Comparison of ENCODE assay signal across 21 cellular contexts in genomic region chrX:150063673-150064072, GRCh38.
DNase-seq lines count a peak whose midpoint lies in the region; ATAC-seq, FAIRE-seq and TF ChIP-seq lines count a peak whose summit lies in the region.
"Had no signal": no experiment of that assay in that cellular context is flagged by ENCODE, and none has a peak within 500 bp of the region (broad histone marks: within the 10 kb centered on the region; RNA-seq: fewer than 3 reads in every experiment).

No MANE protein-coding gene starts in this region.

- H3K9ac ChIP-seq in IMR-90 (ENCODE audit: low read depth, low read length): no peak overlapping the region
- H3K9ac ChIP-seq in endothelial cell of umbilical vein (replicated peaks; ENCODE audit: extremely low read depth, insufficient read depth, low read length): no peak overlapping the region
- H3K9ac ChIP-seq in skeletal muscle satellite cell (ENCODE audit: low read depth, low read length): peak overlapping the region; percentile 57

- H2BK120ac ChIP-seq in IMR-90 (ENCODE audit: low read depth, low read length): peak overlapping the region; percentile 76

- H3K4ac ChIP-seq in IMR-90 (ENCODE audit: low read depth, low read length): peak overlapping the region; percentile 67

- POLR2A ChIA-PET in IMR-90 (lab: Charles Lee; ENCODE audit: unreplicated experiment) (no interaction called here), endothelial cell of umbilical vein (lab: Charles Lee) (no interaction called here)

- no TSS peak for BruUV-seq in IMR-90 (replicated peaks; lab: Mats Ljungman, UMichigan)
- no TSS peak for BruUV-seq in endothelial cell of umbilical vein (replicated peaks; lab: Mats Ljungman, UMichigan)

- in situ Hi-C loops in IMR-90 (cut with MboI; ENCODE audit: low sequenced_read_pairs): no loop called here

- no peak overlapping the region for H3K4me2 ChIP-seq in IMR-90 (ENCODE audit: low read depth, low read length)
- H3K4me2 ChIP-seq in endothelial cell of umbilical vein (ENCODE audit: insufficient read depth, low read length): no peak overlapping the region
- H3K4me2 ChIP-seq in skeletal muscle satellite cell (ENCODE audit: low read length): peak overlapping the region; percentile 65

- H3K14ac ChIP-seq in IMR-90 (replicated peaks; ENCODE audit: low read depth, low read length): peak overlapping the region; percentile 33; the same call in 1 of the 2 replicates

- H4K5ac ChIP-seq in IMR-90 (ENCODE audit: low read depth, low read length): no peak overlapping the region

- no peak for TF ChIP-seq CTCF in IMR-90 (conservative IDR thresholded peaks at IDR 0.05; ENCODE audit: low read depth, low read length)
- no peak for TF ChIP-seq CTCF in endothelial cell of umbilical vein (IDR thresholded peaks at IDR 0.05; ENCODE audit: extremely low read depth in 1 of 2, insufficient read depth in 1 of 2, low read depth in 1 of 2, low read length in 2 of 2)

- no peak overlapping the region for H3K27ac ChIP-seq in IMR-90 (ENCODE audit: insufficient read depth, low read length)
- H3K27ac ChIP-seq in endothelial cell of umbilical vein (ENCODE audit: insufficient read depth, low read depth, low read length): peak overlapping the region; percentile 76
- H3K27ac ChIP-seq: pancreas, sigmoid colon had no signal

- H3K18ac ChIP-seq in IMR-90 (ENCODE audit: low read depth, low read length): no peak overlapping the region; the same call in 1 of the 2 replicates

- dilution Hi-C loops in IMR-90 (cut with HindIII; ENCODE audit: low sequenced_read_pairs, unreplicated experiment) (no loop called here), endothelial cell of umbilical vein (cut with MboI; ENCODE audit: extremely low pct_ligation_motif_present, low sequenced_read_pairs) (no loop called here)

- H4K91ac ChIP-seq in IMR-90 (ENCODE audit: insufficient read depth, low read depth, low read length): peak overlapping the region; percentile 38; the same call in 1 of the 2 replicates

- H2AK5ac ChIP-seq in IMR-90 (ENCODE audit: low read depth, low read length): peak overlapping the region; percentile 54

- peak overlapping the region; percentile 4 to 46; a peak in 2 of 4 replicates for H4K8ac ChIP-seq in IMR-90 (ENCODE audit: low read depth in 2 of 2, low read length in 2 of 2)

- H3K36me3 ChIP-seq in IMR-90 (ENCODE audit: control insufficient read depth, insufficient read depth, low read length) (no peaks in the 10 kb centered on the region), endothelial cell of umbilical vein (ENCODE audit: control insufficient read depth in 2 of 2, extremely low read depth in 1 of 2, insufficient read depth in 2 of 2, low read length in 2 of 2) (no peaks in the 10 kb centered on the region), skeletal muscle satellite cell (ENCODE audit: insufficient read depth, low read length) (no peaks in the 10 kb centered on the region)
- H3K36me3 ChIP-seq: pancreas, sigmoid colon had no signal

- CTCF ChIA-PET in IMR-90 (lab: Yijun Ruan, JAX) (no interaction called here), endothelial cell of umbilical vein (lab: Charles Lee) (interaction anchor here (1.0 kb wide), 1 partner anchor 10 kb away, joined by 3 read pairs; no protein-coding TSS in a partner anchor)

- intact Hi-C loops in IMR-90 (cut with micrococcal nuclease): loop anchor here (1.0 kb wide), 1 partner anchor 298 kb away; no protein-coding TSS in a partner anchor
- intact Hi-C loops in endothelial cell of umbilical vein (cut with micrococcal nuclease): loop anchor here (2.0 kb wide), 1 partner anchor 27 kb away; no protein-coding TSS in a partner anchor

- no peaks in the 10 kb centered on the region for H3K79me2 ChIP-seq in endothelial cell of umbilical vein (ENCODE audit: control insufficient read depth, insufficient read depth, low read length)

- H3K56ac ChIP-seq in IMR-90 (ENCODE audit: extremely low read depth, insufficient read depth, low read length): no peak overlapping the region

- H3K4me1 ChIP-seq in IMR-90 (ENCODE audit: control insufficient read depth, insufficient read depth, low read length) (peaks cover 8% of the 10 kb centered on the region), endothelial cell of umbilical vein (ENCODE audit: control insufficient read depth, extremely low read depth, insufficient read depth, low read length) (peaks cover 31% of the 10 kb centered on the region), skeletal muscle satellite cell (ENCODE audit: control insufficient read depth, insufficient read depth, low read length) (peaks cover 34% of the 10 kb centered on the region)
- H3K4me1 ChIP-seq: pancreas, sigmoid colon had no signal

- TF ChIP-seq POLR2A in IMR-90 (IDR thresholded peaks at IDR 0.05; ENCODE audit: low read depth, low read length) (no peak), endothelial cell of umbilical vein (IDR thresholded peaks at IDR 0.05; ENCODE audit: low read depth, low read length) (no peak)

- FAIRE-seq in endothelial cell of umbilical vein (lab: Jason Lieb, UNC): no peak
- FAIRE-seq: pancreas, RCC 7860 had no signal

- H2AFZ ChIP-seq in IMR-90 (replicated peaks; ENCODE audit: low read length, poor library complexity) (peak overlapping the region; percentile 74), endothelial cell of umbilical vein (ENCODE audit: low read depth, low read length) (no peak overlapping the region)

- no peak overlapping the region for H3K4me3 ChIP-seq in IMR-90 (ENCODE audit: insufficient read depth, low read depth, low read length)
- H3K4me3 ChIP-seq in endothelial cell of umbilical vein (replicated peaks in 1 of 3; ENCODE audit: insufficient read depth in 1 of 3, low read depth in 1 of 3, low read length in 3 of 3): no peak overlapping the region
- H3K4me3 ChIP-seq in skeletal muscle satellite cell (ENCODE audit: low read length): no peak overlapping the region
- H3K4me3 ChIP-seq: pancreas, sigmoid colon had no signal

- H2BK15ac ChIP-seq in IMR-90 (ENCODE audit: low read depth, low read length): peak overlapping the region; percentile 70; the same call in 2 of the 3 replicates

- no peak for TF ChIP-seq RAD21 in IMR-90 (IDR thresholded peaks at IDR 0.05; ENCODE audit: low read length)

- no peaks in the 10 kb centered on the region for H3K79me1 ChIP-seq in IMR-90 (ENCODE audit: low read depth in 1 of 2, low read length in 2 of 2)

- peak overlapping the region; percentile 76; the same call in 1 of the 2 replicates for H2BK20ac ChIP-seq in IMR-90 (ENCODE audit: low read depth, low read length)

- no CpG with 5 or more reads among the region's 5 CpGs for WGBS in IMR-90 (ENCODE audit: extremely low coverage in 2 of 2, insufficient read length in 1 of 2), 2 experiments

- H2AK9ac ChIP-seq in IMR-90 (replicated peaks; ENCODE audit: low read depth, low read length, poor library complexity): no peak overlapping the region

- no peak overlapping the region; the same call in 1 of the 2 replicates for H3K23ac ChIP-seq in IMR-90 (ENCODE audit: low read depth, low read length)

- H3K9me3 ChIP-seq in IMR-90 (ENCODE audit: control insufficient read depth, insufficient read depth, low read length): no peaks in the 10 kb centered on the region
- no peaks in the 10 kb centered on the region for H3K9me3 ChIP-seq in endothelial cell of umbilical vein (replicated peaks; ENCODE audit: control insufficient read depth, insufficient read depth, low read length)
- H3K9me3 ChIP-seq in skeletal muscle satellite cell (replicated peaks; ENCODE audit: low read length): no peaks in the 10 kb centered on the region
- H3K9me3 ChIP-seq: pancreas, sigmoid colon had no signal

- H4K20me1 ChIP-seq in IMR-90 (ENCODE audit: insufficient read depth, low read length): no peaks in the 10 kb centered on the region
- H4K20me1 ChIP-seq in endothelial cell of umbilical vein (replicated peaks; ENCODE audit: control insufficient read depth, extremely low read depth, insufficient read depth, low read length): no peaks in the 10 kb centered on the region

- DNase-seq in IMR-90 (no peak), NOMO-1 treated with dmso at 0.1 percent for 144 hours (lab: John Stamatoyannopoulos, UW; ENCODE audit: unreplicated experiment) (peak; percentile 82), endothelial cell of umbilical vein (ENCODE audit: low read depth, low spot score) (no peak), NCI-H82 treated with DMSO at 0.1 percent for 48 hours (lab: John Stamatoyannopoulos, UW; ENCODE audit: unreplicated experiment) (no peak), iPS-NIHi7 (ENCODE audit: extremely low spot score) (no peak)
- DNase-seq: activated CD4-positive, alpha-beta T cell treated with anti-CD3 and anti-CD28 coated beads for 4 hours; activated CD8-positive, alpha-beta memory T cell treated with anti-CD3 and anti-CD28 coated beads, Interleukin-2, amount 10 ng/mL, durations not matched to agents 7 days and 5 days; activated naive CD8-positive, alpha-beta T cell treated with anti-CD3 and anti-CD28 coated beads, Interleukin-2, amount 50 U/mL, for 24 hours; Calu3; effector memory CD8-positive, alpha-beta T cell; NCI-H146; NCI-H2171 treated with DMSO at 0.1 percent for 48 hours; NCI-H748 treated with DMSO at 0.1 percent for 48 hours; pancreas; sigmoid colon; stimulated activated CD4-positive, alpha-beta T cell treated with anti-CD3 and anti-CD28 coated beads, Interleukin-1b, Interleukin-23, amount 100 ng/mL, for 48 hours; stimulated activated naive CD4-positive, alpha-beta T cell treated with Interleukin-2 at 50 U/mL for 16 hours had no signal

- H2BK5ac ChIP-seq in IMR-90 (ENCODE audit: low read depth, low read length, poor library complexity, severe bottlenecking): peak overlapping the region; percentile 57

- H3K27me3 ChIP-seq in IMR-90 (ENCODE audit: control insufficient read depth, insufficient read depth, low read length) (no peaks in the 10 kb centered on the region), endothelial cell of umbilical vein (ENCODE audit: control insufficient read depth in 2 of 2, insufficient read depth in 2 of 2, low read length in 2 of 2) (no peaks in the 10 kb centered on the region), skeletal muscle satellite cell (ENCODE audit: control insufficient read depth, insufficient read depth, low read length) (no peaks in the 10 kb centered on the region)
- H3K27me3 ChIP-seq: pancreas, sigmoid colon had no signal

- peaks cover 4% of the 10 kb centered on the region; the same call in 1 of the 2 replicates for H3K9me1 ChIP-seq in IMR-90 (ENCODE audit: insufficient read depth, low read length)
- H3K9me1 ChIP-seq in endothelial cell of umbilical vein (replicated peaks; ENCODE audit: control insufficient read depth, extremely low read depth, insufficient read depth, low read length): no peaks in the 10 kb centered on the region

- ATAC-seq in IMR-90 (ENCODE audit: low read depth): no peak
- ATAC-seq in GM18867 (IDR thresholded peaks at IDR 0.05; ENCODE audit: unreplicated experiment): no peak
- ATAC-seq: activated CD8-positive, alpha-beta memory T cell treated with anti-CD3 and anti-CD28 coated beads, Interleukin-2, amount 10 ng/mL, durations not matched to agents 7 days and 5 days; activated naive CD8-positive, alpha-beta T cell treated with anti-CD3 and anti-CD28 coated beads, Interleukin-2, amount 50 U/mL, for 24 hours; effector memory CD8-positive, alpha-beta T cell; natural killer cell treated with Interleukin-12 subunit alpha and Interleukin-12 subunit beta and Interleukin-15 and Interleukin-18, amount 100 ng/mL, for 72 hours had no signal

TF ChIP-seq in IMR-90, 13 proteins besides CTCF, POLR2A, EP300 and RAD21 (continues in another document):
- no peak for TF ChIP-seq SMC3 (IDR thresholded peaks at IDR 0.05; ENCODE audit: low read depth, low read length)
